Comparison of ENCODE assay signal across 8 cellular contexts in genomic region chr4:105191621-105192210, GRCh38. TPM values are rescaled to one million over a fixed set of nuclear protein-coding genes. Genes with fewer than 3 reads are reported as not detected.
DNase-seq lines count a peak whose midpoint lies in the region; ATAC-seq, FAIRE-seq and TF ChIP-seq lines count a peak whose summit lies in the region.

No MANE protein-coding gene starts in this region.

- peak in 1 of 2 experiments; percentile 72; a peak in 2 of 4 replicates for TF ChIP-seq EP300 in GM12878 (IDR thresholded peaks at IDR 0.05; ENCODE audit: borderline replicate concordance in 1 of 2, control insufficient read depth in 1 of 2, low read depth in 2 of 2, low read length in 2 of 2)

- SMC1A ChIA-PET in GM12878 (lab: Charles Lee; ENCODE audit: uncharacterized antibody, unreplicated experiment), result interaction anchor here (1.0 to 3.8 kb wide), 5 partner anchors 9 to 280 kb away, joined by 3 to 21 read pairs (median 4); no protein-coding TSS in a partner anchor

- H3K4me1 ChIP-seq in GM12878 (ENCODE audit: control insufficient read depth, insufficient read depth, low read length) (peaks cover 46% of the 10 kb centered on the region), rectal smooth muscle tissue (ENCODE audit: control insufficient read depth, insufficient read depth, low read length) (peaks cover 23% of the 10 kb centered on the region)

- POLR2A ChIA-PET in GM12878 (lab: Charles Lee), result interaction anchor here (0.6 to 0.7 kb wide), 2 partner anchors 45 to 120 kb away, joined by 4 read pairs; partner anchors contain the start of gene TET2

- CTCF ChIA-PET in GM12878 (lab: Yijun Ruan, JAX), result interaction anchor here (0.7 to 1.4 kb wide), 4 partner anchors 32 to 281 kb away, joined by 3 read pairs; no protein-coding TSS in a partner anchor

- peaks cover 66% of the 10 kb centered on the region for H3K79me2 ChIP-seq in GM12878 (ENCODE audit: control insufficient read depth, insufficient read depth, low read length)

- H3K9me3 ChIP-seq in GM12878 (replicated peaks; ENCODE audit: control insufficient read depth, insufficient read depth, low read length), result no peaks in the 10 kb centered on the region; the same call in 1 of the 3 replicates

- H3K4me2 ChIP-seq in GM12878 (ENCODE audit: control insufficient read depth, insufficient read depth), result peak overlapping the region; percentile 67; the same call in 1 of the 2 replicates

- WGBS in GM12878 (ENCODE audit: insufficient coverage, insufficient replicate concordance, low lambda C conversion rate, missing lambda C conversion rate), result 6% methylated on average over 3 of the region's 3 CpGs

- in situ Hi-C loops in GM12878 (cut with MboI), result no loop called here

- no peak overlapping the region for H2AFZ ChIP-seq in GM12878 (ENCODE audit: control insufficient read depth, low read depth, low read length)

- ATAC-seq in GM19468 (IDR thresholded peaks at IDR 0.05; ENCODE audit: extremely low read depth, unreplicated experiment) (peak; percentile 20), HG03520 (IDR thresholded peaks at IDR 0.05; ENCODE audit: unreplicated experiment) (peak; percentile 45), GM12878 (peak; percentile 65)

- H4K20me1 ChIP-seq in GM12878 (ENCODE audit: control insufficient read depth, insufficient read depth), result no peaks in the 10 kb centered on the region

- intact Hi-C loops in GM12878 (cut with micrococcal nuclease; ENCODE audit: unreplicated experiment), result loop anchor here (5.0 kb wide), 2 partner anchors 116 to 324 kb away; no protein-coding TSS in a partner anchor

- H3K27ac ChIP-seq in GM12878 (ENCODE audit: control insufficient read depth, insufficient read depth) (peak overlapping the region; percentile 81), rectal smooth muscle tissue (ENCODE audit: low read depth, low read length) (peak overlapping the region; percentile 50)

- TF ChIP-seq POLR2A in GM12878 (IDR thresholded peaks at IDR 0.05; ENCODE audit: low read depth, low read length), result no peak

- H3K36me3 ChIP-seq in GM12878 (ENCODE audit: control insufficient read depth in 2 of 2, insufficient read depth in 2 of 2, low read length in 1 of 2), result peaks cover 0 to 11% of the 10 kb centered on the region in 2 experiments; a peak in 3 of 4 replicates
- H3K36me3 ChIP-seq in rectal smooth muscle tissue (ENCODE audit: control insufficient read depth, insufficient read depth, low read length), result no peaks in the 10 kb centered on the region

- RAD21 ChIA-PET in GM12878 (lab: Charles Lee; ENCODE audit: unreplicated experiment), result interaction anchor here (0.6 to 3.0 kb wide), 7 partner anchors 25 to 282 kb away, joined by 3 to 17 read pairs (median 3); partner anchors contain the start of gene PPA2

- no peak for TF ChIP-seq CTCF in GM12878 (IDR thresholded peaks at IDR 0.05 in 2 of 3, conservative IDR thresholded peaks at IDR 0.05 in 1 of 3; ENCODE audit: control insufficient read depth in 2 of 3, extremely low read depth in 1 of 3, insufficient read depth in 1 of 3, low read depth in 3 of 3, low read length in 3 of 3)

- peak; percentile 22 for DNase-seq in DMS79 treated with DMSO at 0.1 percent for 48 hours (lab: John Stamatoyannopoulos, UW)
- peak; percentile 81 for DNase-seq in GM12878 (ENCODE audit: low read depth, low spot score)
- no peak for DNase-seq in AG08396 (ENCODE audit: low spot score)
- DNase-seq in HuH-7.5 (ENCODE audit: low spot score), result no peak
- DNase-seq in activated naive CD4-positive, alpha-beta T cell (lab: John Stamatoyannopoulos, UW), result no peak

- peak; percentile 34; the same call in 1 of the 2 replicates for TF ChIP-seq RAD21 in GM12878 (IDR thresholded peaks at IDR 0.05; ENCODE audit: insufficient read depth, low read depth, low read length)

- FAIRE-seq in GM12878 (lab: Jason Lieb, UNC), result peak; percentile 75

- BruUV-seq in GM12878 (replicated peaks; lab: Mats Ljungman, UMichigan), result no TSS peak

- H3K9ac ChIP-seq in GM12878 (ENCODE audit: control insufficient read depth, insufficient read depth, low read length) (peak overlapping the region; percentile 44; the same call in 1 of the 2 replicates), rectal smooth muscle tissue (ENCODE audit: low read length) (no peak overlapping the region)

- H3K27me3 ChIP-seq in GM12878 (replicated peaks in 1 of 2; ENCODE audit: control insufficient read depth in 2 of 2, insufficient read depth in 2 of 2, low read length in 1 of 2), result no peaks in the 10 kb centered on the region
- no peaks in the 10 kb centered on the region for H3K27me3 ChIP-seq in rectal smooth muscle tissue (ENCODE audit: control insufficient read depth, insufficient read depth, low read length)

- 0 out of 2 replicates have a peak overlapping the region, but pooled peaks have one; percentile 10 for H3K4me3 ChIP-seq in GM12878
- H3K4me3 ChIP-seq in rectal smooth muscle tissue (ENCODE audit: low read length), result no peak overlapping the region

TF ChIP-seq in GM12878, 131 proteins besides CTCF, POLR2A, EP300 and RAD21 (continues in another document):
- TF ChIP-seq CHD2 (IDR thresholded peaks at IDR 0.05; ENCODE audit: borderline replicate concordance, low read depth, low read length) (0 out of 2 replicates have a peak, but pooled peaks have one; percentile 55), ZBTB40 (IDR thresholded peaks at IDR 0.05; ENCODE audit: borderline replicate concordance) (no peak; the same call in 1 of the 2 replicates), CBFB (IDR thresholded peaks at IDR 0.05; ENCODE audit: low read depth) (no peak), CEBPZ (IDR thresholded peaks at IDR 0.05; ENCODE audit: low read depth, low read length) (no peak)

RNA-seq across cellular contexts. Expression of gene TET2, which starts 45.0 kb away (rescaled TPM):
- 303 and 314 TPM in 2 replicates for total RNA-seq in GM12878 (2013; cell fraction: nucleolus; rRNA removed)
- 39.5 and 50.8 TPM in 2 replicates for total RNA-seq in GM12878 (2014; rRNA removed)
- total RNA-seq in GM12878 (2014; rRNA removed; fragmentation: Illumina TruSeq; extraction: Trizol), result 49.0 TPM in 2 replicates
- 42.9 and 44.4 TPM in 2 replicates for total RNA-seq in GM12878 (2021)
- 6.6 TPM for polyA plus RNA-seq in GM12878 (2011; ENCODE audit: low read depth)
- 21.1 and 23.4 TPM in 2 replicates for polyA plus RNA-seq in GM12878 (2011; rRNA removed)
- polyA plus RNA-seq in GM12878 (2011; cell fraction: cytosol; rRNA removed), result 9.7 and 10.7 TPM in 2 replicates
- polyA plus RNA-seq in GM12878 (2011; cell fraction: nucleus; rRNA removed), result 27.5 and 39.0 TPM in 2 replicates
- 10.1 and 13.3 TPM in 2 replicates for polyA plus RNA-seq in GM12878 (2012)
- polyA plus RNA-seq in GM12878 (2014; fragmentation: Illumina TruSeq; extraction: Trizol), result 25.7 and 29.4 TPM in 2 replicates
- 1 to 10 TPM; 3.7 to 6.6 TPM for polyA plus RNA-seq in GM12878 (2014; fragmentation: Nextera tagmentation; extraction: Ambion mirVana)
- polyA plus RNA-seq in GM12878 (2014; rRNA removed), result 16.0 and 18.5 TPM in 2 replicates
- 10 to 100 TPM; 29.3 to 29.7 TPM for polyA plus RNA-seq in GM12878 (2016; fragmentation: Nextera tagmentation; extraction: Ambion mirVana)
- polyA minus RNA-seq in GM12878 (2011; rRNA and poly(A)+ RNA removed), result 108 and 145 TPM in 2 replicates
- polyA minus RNA-seq in GM12878 (2011; cell fraction: cytosol; rRNA and poly(A)+ RNA removed), result 17.4 and 17.9 TPM in 2 replicates
- polyA minus RNA-seq in GM12878 (2011; cell fraction: nucleus; rRNA and poly(A)+ RNA removed), result 140 and 183 TPM in 2 replicates

Comparison
In these comparisons a context has a peak if more than half of its experiments do, and no peak if none do; other contexts are left out.
1. DNase-seq: peak in DMS79 treated with DMSO at 0.1 percent for 48 hours (single experiment) and GM12878 (single experiment); none in AG08396 (single experiment), HuH-7.5 (single experiment) and activated naive CD4-positive, alpha-beta T cell (0 of 4).
2. Peak in every context shown above with its lines, with median percentiles within 50 percentile points of each other: ATAC-seq.